32 cellular contexts compared by ENCODE assay signal in the genomic region with DNA sequence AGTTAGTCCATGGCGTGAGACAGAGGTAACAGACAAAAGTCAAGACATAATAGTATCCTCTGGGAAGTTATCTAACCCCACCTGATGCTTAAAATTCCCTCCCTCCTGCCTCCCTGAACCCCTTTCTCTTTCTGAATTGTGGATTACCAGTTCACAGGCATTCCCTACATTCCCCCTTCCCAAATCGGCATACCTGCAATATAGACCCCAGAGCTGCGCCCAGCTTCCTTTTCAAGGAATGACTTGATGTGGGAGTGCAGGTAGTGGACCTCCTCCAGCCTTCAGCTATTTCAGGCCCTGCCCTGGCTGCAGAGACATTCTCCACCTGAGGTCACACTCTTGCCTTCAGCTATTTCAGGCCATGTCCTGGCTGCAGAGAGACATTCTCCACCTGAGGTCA.
"Had no signal": no experiment of that assay in that cellular context is flagged by ENCODE, and none has a peak within 500 bp of the region (broad histone marks: within the 10 kb centered on the region; RNA-seq: fewer than 3 reads in every experiment).

No MANE protein-coding gene starts in this region.

- H3K27ac ChIP-seq: Peyer's patch, SJSA1 had no signal

- H3K27ac Mint-ChIP-seq: activated B cell treated with CpG ODN at 0.5 μM for 24 hours; activated CD4-positive, alpha-beta memory T cell treated with anti-CD3 and anti-CD28 coated beads for 36 hours; activated naive CD4-positive, alpha-beta T cell treated with anti-CD3 and anti-CD28 coated beads, Interleukin-2, amount 10 ng/mL, durations not matched to agents 7 days and 5 days; activated naive CD8-positive, alpha-beta T cell; activated naive CD8-positive, alpha-beta T cell treated with anti-CD3 and anti-CD28 coated beads, Interleukin-2, amount 50 U/mL, for 24 hours; brain; T-helper 1 cell treated with Interleukin-12 subunit alpha and Interleukin-12 subunit beta and Interleukin-4 antibody, amounts not matched to agents 30 μg/mL and 1 μg/mL, for 36 hours; T-helper 2 cell treated with Interferon-gamma antibody and Interleukin-4, amounts not matched to agents 5 μg/mL and 100 μg/mL, for 36 hours had no signal

- H3K4me1 Mint-ChIP-seq: activated B cell treated with CpG ODN at 0.5 μM for 24 hours had no signal

- H3K9me3 Mint-ChIP-seq: activated B cell treated with CpG ODN at 0.5 μM for 24 hours; activated CD4-positive, alpha-beta memory T cell treated with anti-CD3 and anti-CD28 coated beads for 36 hours had no signal

- H3K4me2 ChIP-seq: SK-N-SH had no signal

- H3K36me3 ChIP-seq: Peyer's patch, SJSA1 had no signal

- H3K9ac ChIP-seq: SK-N-SH had no signal

- H3K4me3 Mint-ChIP-seq: activated B cell treated with CpG ODN at 0.5 μM for 24 hours; activated CD4-positive, alpha-beta memory T cell treated with anti-CD3 and anti-CD28 coated beads for 36 hours; activated naive CD4-positive, alpha-beta T cell treated with anti-CD3 and anti-CD28 coated beads, Interleukin-2, amount 10 ng/mL, durations not matched to agents 7 days and 5 days; activated naive CD8-positive, alpha-beta T cell; activated naive CD8-positive, alpha-beta T cell treated with anti-CD3 and anti-CD28 coated beads, Interleukin-2, amount 50 U/mL, for 24 hours; brain; T-helper 1 cell treated with Interleukin-12 subunit alpha and Interleukin-12 subunit beta and Interleukin-4 antibody, amounts not matched to agents 30 μg/mL and 1 μg/mL, for 36 hours; T-helper 2 cell treated with Interferon-gamma antibody and Interleukin-4, amounts not matched to agents 5 μg/mL and 100 μg/mL, for 36 hours had no signal

- H3K4me3 ChIP-seq: Peyer's patch, SJSA1 had no signal

- ATAC-seq: activated naive CD8-positive, alpha-beta T cell treated with anti-CD3 and anti-CD28 coated beads, Interleukin-2, amount 50 U/mL, for 24 hours had no signal

- DNase-seq: activated B cell treated with CpG ODN at 0.5 μM for 24 hours; activated CD4-positive, alpha-beta memory T cell treated with anti-CD3 and anti-CD28 coated beads for 36 hours; activated CD4-positive, alpha-beta T cell treated with anti-CD3 and anti-CD28 coated beads for 4 hours; activated CD4-positive, alpha-beta T cell treated with anti-CD3 and anti-CD28 coated beads, Interleukin-2, amount 50 U/mL, for 1 hour; activated CD4-positive, CD25-positive, alpha-beta regulatory T cell treated with anti-CD3 and anti-CD28 coated beads, Interleukin-2, amount 50 U/mL, for 72 hours; activated CD8-positive, alpha-beta memory T cell treated with anti-CD3 and anti-CD28 coated beads, Interleukin-2, amount 50 U/mL, for 4 hours; activated effector memory CD4-positive, alpha-beta T cell treated with Interleukin-2 at 50 U/mL for 16 hours; activated naive CD4-positive, alpha-beta T cell treated with anti-CD3 and anti-CD28 coated beads, Interleukin-2, amount 10 ng/mL, durations not matched to agents 7 days and 5 days; activated naive CD8-positive, alpha-beta T cell treated with anti-CD3 and anti-CD28 coated beads, Interleukin-2, amount 50 U/mL, for 24 hours; activated T-cell treated with anti-CD3 and anti-CD28 coated beads for 4 hours; activated T-cell treated with anti-CD3 and anti-CD28 coated beads, Interleukin-2, amount 50 U/mL, for 48 hours; anterior cingulate cortex; caudate nucleus; Karpas-422; NCI-H1105 treated with DMSO at 0.1 percent for 48 hours; NCI-H1436; NCI-H1694; NCI-H1930; NCI-H2081 treated with DMSO at 0.1 percent for 48 hours; NCI-H226; NCI-H446 treated with DMSO at 0.1 percent for 48 hours; NCI-H524 treated with DMSO at 0.1 percent for 48 hours; PC-3; Peyer's patch; RPMI8226; SHP77 treated with DMSO at 0.1 percent for 48 hours; SK-N-SH had no signal

- H3K9me2 ChIP-seq: SK-N-SH had no signal

- H3K9me3 ChIP-seq: Peyer's patch, SJSA1, SK-N-SH had no signal

- H3K36me3 Mint-ChIP-seq: activated CD4-positive, alpha-beta memory T cell treated with anti-CD3 and anti-CD28 coated beads for 36 hours; activated naive CD4-positive, alpha-beta T cell treated with anti-CD3 and anti-CD28 coated beads, Interleukin-2, amount 10 ng/mL, durations not matched to agents 7 days and 5 days; activated naive CD8-positive, alpha-beta T cell; brain had no signal

- H3K27me3 ChIP-seq: Peyer's patch, SJSA1 had no signal

- H3K4me1 ChIP-seq: Peyer's patch, SJSA1 had no signal

- H3K27me3 Mint-ChIP-seq: activated B cell treated with CpG ODN at 0.5 μM for 24 hours; activated CD4-positive, alpha-beta memory T cell treated with anti-CD3 and anti-CD28 coated beads for 36 hours; activated naive CD4-positive, alpha-beta T cell treated with anti-CD3 and anti-CD28 coated beads, Interleukin-2, amount 10 ng/mL, durations not matched to agents 7 days and 5 days; activated naive CD8-positive, alpha-beta T cell; activated naive CD8-positive, alpha-beta T cell treated with anti-CD3 and anti-CD28 coated beads, Interleukin-2, amount 50 U/mL, for 24 hours; brain had no signal
